Comparison of ENCODE assay signal across 32 cellular contexts in the genomic region with DNA sequence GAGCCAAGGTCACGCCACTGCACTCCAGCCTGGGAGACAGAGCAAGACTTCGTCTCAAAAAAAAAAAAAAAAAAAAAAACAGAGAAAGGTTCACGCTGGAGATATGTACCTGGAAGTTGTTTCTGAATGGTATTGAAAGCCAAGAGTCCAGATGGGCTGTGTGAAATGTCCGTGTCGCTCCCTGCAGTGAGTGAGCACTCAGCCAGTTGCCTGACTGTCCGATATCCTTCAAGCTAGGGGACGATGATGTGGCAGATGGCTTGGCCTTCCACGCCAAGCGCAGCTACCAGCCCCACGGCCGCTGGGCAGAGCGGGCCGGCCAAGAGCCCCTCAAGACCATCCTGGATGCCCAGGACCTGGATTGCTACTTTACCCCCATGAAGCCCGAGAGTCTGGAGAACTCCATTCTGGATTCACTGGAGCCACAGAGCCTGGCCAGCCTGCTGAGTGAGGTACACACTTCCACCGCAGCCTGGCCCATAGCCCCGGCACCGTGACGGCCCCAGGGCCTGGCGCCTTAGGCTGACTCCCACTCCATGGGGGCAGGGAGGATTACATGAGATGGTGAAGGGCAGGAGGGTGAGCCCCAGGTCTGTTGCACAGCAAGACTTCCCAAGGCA. TPM values are rescaled to one million over a fixed set of nuclear protein-coding genes. Genes with fewer than 3 reads are reported as not detected.
"Had no signal": no experiment of that assay in that cellular context is flagged by ENCODE, and none has a peak within 500 bp of the region (broad histone marks: within the 10 kb centered on the region; RNA-seq: fewer than 3 reads in every experiment).

No MANE protein-coding gene starts in this region.

- H3K36me3 ChIP-seq: ascending aorta, esophagus squamous epithelium, neural progenitor cell, sigmoid colon, suprapubic skin, tibial artery, upper lobe of right lung had no signal

- H3K4me3 ChIP-seq: ascending aorta, esophagus squamous epithelium, lung, neural progenitor cell, sigmoid colon, smooth muscle cell, suprapubic skin, tibial artery, upper lobe of right lung had no signal

- H3K27ac ChIP-seq: ascending aorta, epithelial cell of prostate, neural progenitor cell, sigmoid colon, suprapubic skin, tibial artery, upper lobe of right lung, VCaP had no signal

- DNase-seq: activated CD4-positive, alpha-beta memory T cell treated with anti-CD3 and anti-CD28 coated beads, Interleukin-2, amount 10 ng/mL, durations not matched to agents 7 days and 5 days; activated CD4-positive, alpha-beta T cell treated with anti-CD3 and anti-CD28 coated beads for 48 hours; activated CD8-positive, alpha-beta memory T cell treated with anti-CD3 and anti-CD28 coated beads, Interleukin-2, amount 50 U/mL, for 48 hours; activated gamma-delta T cell; activated naive CD4-positive, alpha-beta T cell treated with anti-CD3 and anti-CD28 coated beads, Interleukin-2, amount 10 ng/mL, durations not matched to agents 7 days and 5 days; activated naive CD8-positive, alpha-beta T cell treated with anti-CD3 and anti-CD28 coated beads, Interleukin-2, amount 10 ng/mL, durations not matched to agents 7 days and 5 days; activated T-cell treated with anti-CD3 and anti-CD28 coated beads, Interleukin-2, amount 50 U/mL, for 24 hours; effector CD8-positive, alpha-beta T cell; esophagus squamous epithelium; foreskin melanocyte; glutamatergic neuron; hypothalamus; immature natural killer cell; kidney; mesendoderm; natural killer cell; sigmoid colon; stimulated activated naive CD4-positive, alpha-beta T cell; tibial artery; upper lobe of right lung had no signal

- H3K4me1 ChIP-seq: ascending aorta, neural progenitor cell, sigmoid colon, tibial artery, upper lobe of right lung had no signal

- H3K9me3 ChIP-seq: ascending aorta, esophagus squamous epithelium, sigmoid colon, suprapubic skin, tibial artery, upper lobe of right lung had no signal

- H3K9ac ChIP-seq: neural progenitor cell had no signal

- ATAC-seq: left lobe of liver, natural killer cell, upper lobe of right lung had no signal

- H3K27me3 ChIP-seq: ascending aorta, esophagus squamous epithelium, neural progenitor cell, sigmoid colon, suprapubic skin, tibial artery, upper lobe of right lung had no signal

RNA-seq across cellular contexts. Expression of a gene that starts 11.7 kb away (rescaled TPM):
- total RNA-seq: activated CD4-positive, alpha-beta memory T cell treated with anti-CD3 and anti-CD28 coated beads, Interleukin-2, amount 10 ng/mL, durations not matched to agents 7 days and 5 days; activated naive CD8-positive, alpha-beta T cell treated with anti-CD3 and anti-CD28 coated beads, Interleukin-2, amount 10 ng/mL, durations not matched to agents 7 days and 5 days; ascending aorta; dermis microvascular lymphatic vessel endothelial cell; esophagus squamous epithelium; kidney; left lobe of liver; lung; mononuclear cell; natural killer cell; omental fat pad; sigmoid colon; smooth muscle cell; suprapubic skin; T-helper 1 cell treated with Interleukin-12 subunit alpha and Interleukin-12 subunit beta and Interleukin-4 antibody, amounts not matched to agents 30 ng/mL and 1 ng/mL, for 36 hours; upper lobe of right lung had no signal

RNA-seq across cellular contexts. Expression of a gene that starts 44.6 kb away (rescaled TPM):
- total RNA-seq: ascending aorta had no signal
